In the genomic region with DNA sequence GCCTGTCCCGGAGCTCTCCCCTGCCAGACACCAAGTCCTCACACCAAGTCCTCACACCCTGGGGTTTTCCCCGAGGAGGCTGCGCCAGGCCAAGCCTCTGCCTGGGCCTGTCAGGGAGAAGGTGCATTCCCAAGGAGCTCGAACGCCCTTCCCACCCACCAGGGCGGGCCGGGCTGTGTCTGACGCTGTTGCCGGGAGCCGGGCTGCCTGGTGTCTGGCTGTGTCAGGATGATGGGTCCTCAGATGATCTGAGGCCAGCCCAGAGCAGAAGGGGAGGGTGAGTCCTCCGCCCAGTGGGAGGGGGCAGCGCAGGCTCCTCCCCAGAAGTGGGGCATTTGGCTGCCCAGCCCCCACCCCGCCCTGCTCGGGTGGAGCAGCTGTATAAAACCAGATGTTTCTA, we compare ENCODE assay signal across 10 cellular contexts. TPM values are rescaled to one million over a fixed set of nuclear protein-coding genes. Genes with fewer than 3 reads are reported as not detected.
DNase-seq lines count a peak whose midpoint lies in the region; ATAC-seq and TF ChIP-seq lines count a peak whose summit lies in the region.
"Had no signal": no experiment of that assay in that cellular context is flagged by ENCODE, and none has a peak within 500 bp of the region (broad histone marks: within the 10 kb centered on the region; RNA-seq: fewer than 3 reads in every experiment).

No MANE protein-coding gene starts in this region.

- H3K36me3 ChIP-seq in tibial artery = no peaks in the 10 kb centered on the region
- no peaks in the 10 kb centered on the region for H3K36me3 ChIP-seq in thyroid gland
- H3K36me3 ChIP-seq: right lobe of liver, uterus had no signal

- peaks cover 0 to 3% (median 0%) of the 10 kb centered on the region in 3 donors for H3K9me3 ChIP-seq in tibial artery
- H3K9me3 ChIP-seq in thyroid gland = no peaks in the 10 kb centered on the region
- H3K9me3 ChIP-seq: right lobe of liver, uterus had no signal

- H3K4me3 ChIP-seq in tibial artery = no peak overlapping the region
- H3K4me3 ChIP-seq in thyroid gland (replicated peaks in 1 of 3) = no peak overlapping the region
- H3K4me3 ChIP-seq: right lobe of liver, uterus had no signal

- H3K4me1 ChIP-seq in tibial artery (no peaks in the 10 kb centered on the region), thyroid gland (no peaks in the 10 kb centered on the region)
- H3K4me1 ChIP-seq: right lobe of liver, uterus had no signal

- H3K27me3 ChIP-seq in tibial artery (peaks cover 0 to 84% of the 10 kb centered on the region in 2 donors), thyroid gland (no peaks in the 10 kb centered on the region)
- H3K27me3 ChIP-seq: right lobe of liver had no signal

- intact Hi-C loops in left cardiac atrium (cut with DNase I) = no loop called here
- intact Hi-C loops in posterior cingulate gyrus (cut with DNase I) = no loop called here
- intact Hi-C loops in tibial artery (cut with DNase I; ENCODE audit: low total_unique reads) = no loop called here
- intact Hi-C loops in thyroid gland (cut with DNase I) = no loop called here

- TF ChIP-seq POLR2A in thyroid gland (IDR thresholded peaks at IDR 0.05) = no peak

- ATAC-seq in left cardiac atrium (peak; percentile 69 to 82), HG02610 (IDR thresholded peaks at IDR 0.05; ENCODE audit: unreplicated experiment) (no peak), GM21786 (IDR thresholded peaks at IDR 0.05; ENCODE audit: unreplicated experiment) (no peak)

- no peak for TF ChIP-seq CTCF in tibial artery (IDR thresholded peaks at IDR 0.05)
- TF ChIP-seq CTCF in thyroid gland (IDR thresholded peaks at IDR 0.05) = no peak

- no peak overlapping the region for H3K27ac ChIP-seq in tibial artery
- H3K27ac ChIP-seq in thyroid gland = no peak overlapping the region
- H3K27ac ChIP-seq: right lobe of liver, uterus had no signal

- WGBS in thyroid gland, 2 donors = 26 to 41% methylated on average over 10 to 12 of the region's 14 CpGs

- DNase-seq in EL (peak; percentile 62), amniotic stem cell (lab: John Stamatoyannopoulos, UW) (peak; percentile 9), left cardiac atrium (peak; percentile 75), posterior cingulate gyrus (peak; percentile 53 to 98 (median 72)), tibial artery (no peak), thyroid gland (no peak)
- DNase-seq: right lobe of liver had no signal

RNA-seq across cellular contexts. Expression of gene HAS1, which starts 2.3 kb away (rescaled TPM):
- total RNA-seq in left cardiac atrium (1 to 10 TPM; 7.2 to 8.7 TPM), thyroid gland (1 to 10 TPM in 2 of 4 donors, not detected in 2; 1.1 to 1.5 TPM)
- total RNA-seq: right lobe of liver had no signal

RNA-seq across cellular contexts. Expression of gene FPR1, which starts 25.6 kb away (rescaled TPM):
- 10 to 100 TPM; 12.9 to 14.5 TPM for total RNA-seq in left cardiac atrium
- total RNA-seq in thyroid gland = 1 to 10 TPM; 1.7 to 5.8 (median 3.3) TPM

RNA-seq across cellular contexts. Expression of gene SPACA6, which starts 32.9 kb away (rescaled TPM):
- 10 to 100 TPM; 11.7 to 17.1 TPM for total RNA-seq in left cardiac atrium
- total RNA-seq in thyroid gland = 10 to 100 TPM; 11.9 to 26.2 (median 20.4) TPM

RNA-seq across cellular contexts. Expression of gene FPR2, which starts 34.9 kb away (rescaled TPM):
- total RNA-seq in left cardiac atrium = 1 to 10 TPM; 1.1 to 2.4 TPM
- total RNA-seq in thyroid gland = under 1 TPM in 3 of 4 donors, not detected in 1; 0.11 to 0.94 (median 0.39) TPM

Comparison
In these comparisons a context has a peak if more than half of its experiments do, and no peak if none do; other contexts are left out.
1. DNase-seq: peak in EL (single experiment), amniotic stem cell (single experiment), left cardiac atrium (single experiment) and posterior cingulate gyrus (10 of 10); none in tibial artery (0 of 2) and thyroid gland (0 of 2).
2. ATAC-seq: peak in left cardiac atrium (2 of 2); none in HG02610 (single experiment) and GM21786 (single experiment).